In genomic region chr1:8712413-8713229, GRCh38 we compare ENCODE assay signal across 8 cellular contexts.
DNase-seq lines count a peak whose midpoint lies in the region; ATAC-seq and TF ChIP-seq lines count a peak whose summit lies in the region.

No MANE protein-coding gene starts in this region.

- H3K36me3 Mint-ChIP-seq in endothelial cell (ENCODE audit: low read depth, unreplicated experiment), result peaks cover 4% of the 10 kb centered on the region
- peaks cover 5 to 13% (median 9%) of the 10 kb centered on the region in 3 donors for H3K36me3 Mint-ChIP-seq in naive thymus-derived CD8-positive, alpha-beta T cell

- peak overlapping the region; percentile 74 for H3K4me3 Mint-ChIP-seq in endothelial cell (ENCODE audit: unreplicated experiment)
- peak overlapping the region in 9 of 10 donors; percentile 7 to 70 (median 50) for H3K4me3 Mint-ChIP-seq in naive thymus-derived CD8-positive, alpha-beta T cell

- no peaks in the 10 kb centered on the region for H3K27me3 Mint-ChIP-seq in endothelial cell (ENCODE audit: unreplicated experiment)
- H3K27me3 Mint-ChIP-seq in naive thymus-derived CD8-positive, alpha-beta T cell, result peaks cover 2 to 20% (median 8%) of the 10 kb centered on the region in 5 donors

- peaks cover 29% of the 10 kb centered on the region for H3K4me1 Mint-ChIP-seq in endothelial cell (ENCODE audit: unreplicated experiment)
- H3K4me1 Mint-ChIP-seq in naive thymus-derived CD8-positive, alpha-beta T cell, result peaks cover 13 to 31% (median 18%) of the 10 kb centered on the region in 4 donors

- TF ChIP-seq CTCF in endothelial cell (IDR thresholded peaks at IDR 0.05; ENCODE audit: unreplicated experiment), result no peak

- POLR2A ChIA-PET in naive thymus-derived CD8-positive, alpha-beta T cell (lab: Charles Lee), result interaction anchor here (0.6 to 1.0 kb wide), 2 partner anchors 9 to 55 kb away, joined by 3 read pairs; no protein-coding TSS in a partner anchor

- peak overlapping the region; percentile 99 for H3K27ac Mint-ChIP-seq in endothelial cell (ENCODE audit: unreplicated experiment)
- peak overlapping the region in 7 of 10 donors; percentile 5 to 80 (median 74) for H3K27ac Mint-ChIP-seq in naive thymus-derived CD8-positive, alpha-beta T cell

- ATAC-seq in naive thymus-derived CD8-positive, alpha-beta T cell, result peak; percentile 57 to 77
- ATAC-seq in GM19324 (IDR thresholded peaks at IDR 0.05; ENCODE audit: low FRiP score, unreplicated experiment) (no peak), HG02623 (IDR thresholded peaks at IDR 0.05; ENCODE audit: unreplicated experiment) (no peak)

- no peaks in the 10 kb centered on the region for H3K9me3 Mint-ChIP-seq in endothelial cell (ENCODE audit: unreplicated experiment)
- H3K9me3 Mint-ChIP-seq in naive thymus-derived CD8-positive, alpha-beta T cell, result peaks cover 0 to 2% (median 0%) of the 10 kb centered on the region in 9 donors

- DNase-seq in GDM1 (lab: John Stamatoyannopoulos, UW) (peak; percentile 14), NCI-H1092 treated with DMSO at 0.1 percent for 48 hours (lab: John Stamatoyannopoulos, UW) (peak; percentile 96), SK-N-DZ (ENCODE audit: low spot score) (peak; percentile 32), endothelial cell (ENCODE audit: low spot score) (no peak), mesenteric fat pad (ENCODE audit: low spot score) (no peak)
- DNase-seq in naive thymus-derived CD8-positive, alpha-beta T cell, result peak in 2 of 10 donors; percentile 9 to 10

Comparison
In these comparisons a context has a peak if more than half of its experiments do, and no peak if none do; other contexts are left out.
1. DNase-seq: peak in GDM1 (single experiment), NCI-H1092 treated with DMSO at 0.1 percent for 48 hours (single experiment) and SK-N-DZ (single experiment); none in endothelial cell (single experiment) and mesenteric fat pad (single experiment).
2. ATAC-seq: peak in naive thymus-derived CD8-positive, alpha-beta T cell (2 of 2); none in GM19324 (single experiment) and HG02623 (single experiment).